Comparison of ENCODE assay signal across 28 cellular contexts in genomic region chr2:216911886-216912285, GRCh38. TPM values are rescaled to one million over a fixed set of nuclear protein-coding genes. Genes with fewer than 3 reads are reported as not detected.
DNase-seq lines count a peak whose midpoint lies in the region; ATAC-seq and TF ChIP-seq lines count a peak whose summit lies in the region.
"Had no signal": no experiment of that assay in that cellular context is flagged by ENCODE, and none has a peak within 500 bp of the region (broad histone marks: within the 10 kb centered on the region; RNA-seq: fewer than 3 reads in every experiment).

No MANE protein-coding gene starts in this region.

- H3K36me3 ChIP-seq in osteoblast (ENCODE audit: insufficient read depth, low read length), result no peaks in the 10 kb centered on the region
- H3K36me3 ChIP-seq: WERI-Rb-1 had no signal

- TF ChIP-seq CTCF in epithelial cell of esophagus (IDR thresholded peaks at IDR 0.05; ENCODE audit: insufficient read depth, low read depth, low read length, missing control alignments) (no peak), osteoblast (IDR thresholded peaks at IDR 0.05; ENCODE audit: extremely low read depth, low read depth, low read length) (no peak)

- no peaks in the 10 kb centered on the region for H3K27me3 ChIP-seq in osteoblast (ENCODE audit: insufficient read depth, low read length)

- CTCF ChIA-PET in activated CD8-positive, alpha-beta memory T cell treated with anti-CD3 and anti-CD28 coated beads, Interleukin-2, amount 10 ng/mL, durations not matched to agents 7 days and 5 days (lab: Charles Lee), result interaction anchor here (1.2 kb wide), 1 partner anchor 19 kb away, joined by 3 read pairs; no protein-coding TSS in a partner anchor

- peaks cover 4% of the 10 kb centered on the region for H3K27me3 Mint-ChIP-seq in activated CD8-positive, alpha-beta memory T cell treated with anti-CD3 and anti-CD28 coated beads, Interleukin-2, amount 10 ng/mL, durations not matched to agents 7 days and 5 days
- H3K27me3 Mint-ChIP-seq: stimulated activated naive CD8-positive, alpha-beta T cell treated with anti-CD3 and anti-CD28 coated beads, Interleukin-15, amount 100 ng/mL, for 72 hours; type B pancreatic cell had no signal

- no peak overlapping the region for H3K27ac ChIP-seq in osteoblast (ENCODE audit: low read depth, low read length)
- H3K27ac ChIP-seq: psoas muscle had no signal

- H4K20me1 ChIP-seq in osteoblast (ENCODE audit: insufficient read depth, low read length), result no peaks in the 10 kb centered on the region

- no peaks in the 10 kb centered on the region for H3K4me1 ChIP-seq in osteoblast (ENCODE audit: insufficient read depth, low read length)
- H3K4me1 ChIP-seq: psoas muscle had no signal

- H3K9me3 Mint-ChIP-seq in activated CD8-positive, alpha-beta memory T cell treated with anti-CD3 and anti-CD28 coated beads, Interleukin-2, amount 10 ng/mL, durations not matched to agents 7 days and 5 days (ENCODE audit: low read depth), result no peaks in the 10 kb centered on the region
- H3K9me3 Mint-ChIP-seq: nephron progenitor cell; stimulated activated naive CD8-positive, alpha-beta T cell treated with anti-CD3 and anti-CD28 coated beads, Interleukin-15, amount 100 ng/mL, for 72 hours; T-cell; type B pancreatic cell had no signal

- H3K27ac Mint-ChIP-seq in activated CD8-positive, alpha-beta memory T cell treated with anti-CD3 and anti-CD28 coated beads, Interleukin-2, amount 10 ng/mL, durations not matched to agents 7 days and 5 days, result no peak overlapping the region
- H3K27ac Mint-ChIP-seq: nephron progenitor cell; stimulated activated naive CD8-positive, alpha-beta T cell treated with anti-CD3 and anti-CD28 coated beads, Interleukin-15, amount 100 ng/mL, for 72 hours; T-cell; type B pancreatic cell had no signal

- H2AFZ ChIP-seq in osteoblast (ENCODE audit: low read length), result no peak overlapping the region

- no peak overlapping the region for H3K4me3 Mint-ChIP-seq in activated CD8-positive, alpha-beta memory T cell treated with anti-CD3 and anti-CD28 coated beads, Interleukin-2, amount 10 ng/mL, durations not matched to agents 7 days and 5 days
- H3K4me3 Mint-ChIP-seq: nephron progenitor cell; stimulated activated naive CD8-positive, alpha-beta T cell treated with anti-CD3 and anti-CD28 coated beads, Interleukin-15, amount 100 ng/mL, for 72 hours; T-cell; type B pancreatic cell had no signal

- H3K4me3 ChIP-seq in epithelial cell of esophagus (ENCODE audit: low read length), result no peak overlapping the region
- H3K4me3 ChIP-seq in osteoblast (ENCODE audit: insufficient read depth, low read length), result no peak overlapping the region
- H3K4me3 ChIP-seq: psoas muscle had no signal

- no peaks in the 10 kb centered on the region for H3K9me3 ChIP-seq in osteoblast (ENCODE audit: low read depth, low read length)
- H3K9me3 ChIP-seq: psoas muscle had no signal

- no peak for ATAC-seq in activated CD8-positive, alpha-beta memory T cell treated with anti-CD3 and anti-CD28 coated beads, Interleukin-2, amount 10 ng/mL, durations not matched to agents 7 days and 5 days
- ATAC-seq: left lobe of liver, psoas muscle, T-cell had no signal

- DNase-seq in EH (ENCODE audit: low read depth), result peak; percentile 80
- peak; percentile 29 for DNase-seq in NCI-H69 (lab: John Stamatoyannopoulos, UW)
- peak; percentile 49 for DNase-seq in epithelial cell of esophagus (ENCODE audit: low read depth)
- peak; percentile 82 for DNase-seq in osteoblast (ENCODE audit: insufficient read length, low spot score, missing footprints)
- no peak for DNase-seq in GOT3 (lab: John Stamatoyannopoulos, UW)
- DNase-seq in activated CD8-positive, alpha-beta memory T cell treated with anti-CD3 and anti-CD28 coated beads, Interleukin-2, amount 10 ng/mL, durations not matched to agents 7 days and 5 days, result no peak
- DNase-seq in UCSD-AML1 (lab: John Stamatoyannopoulos, UW; ENCODE audit: unreplicated experiment), result no peak
- DNase-seq: activated CD4-positive, alpha-beta T cell treated with anti-CD3 and anti-CD28 coated beads, Interleukin-2, amount 50 U/mL, for 4 hours; activated gamma-delta T cell treated with Interleukin-2 at 50 U/mL for 16 hours; activated T-cell treated with anti-CD3 and anti-CD28 coated beads for 4 hours; C1 segment of cervical spinal cord; DMS153; KG1; midbrain; NCI-H1105 treated with DMSO at 0.1 percent for 48 hours; NCI-H2081 treated with DMSO at 0.1 percent for 48 hours; NCI-H524; nephron progenitor cell; psoas muscle; Right ventricle myocardium superior; small intestine; stimulated activated CD4-positive, alpha-beta T cell treated with anti-CD3 and anti-CD28 coated beads, Interleukin-2, amount 100 ng/mL, for 48 hours; stimulated activated naive CD8-positive, alpha-beta T cell treated with anti-CD3 and anti-CD28 coated beads, Interleukin-15, amount 100 ng/mL, for 72 hours; T-cell; WERI-Rb-1 had no signal

- H3K36me3 Mint-ChIP-seq in activated CD8-positive, alpha-beta memory T cell treated with anti-CD3 and anti-CD28 coated beads, Interleukin-2, amount 10 ng/mL, durations not matched to agents 7 days and 5 days, result no peaks in the 10 kb centered on the region
- H3K36me3 Mint-ChIP-seq: T-cell, type B pancreatic cell had no signal

- H3K79me2 ChIP-seq in osteoblast (ENCODE audit: insufficient read depth, low read length), result no peaks in the 10 kb centered on the region

- no peak overlapping the region for H3K4me2 ChIP-seq in osteoblast (ENCODE audit: insufficient read depth, low read length)

- H3K4me1 Mint-ChIP-seq in activated CD8-positive, alpha-beta memory T cell treated with anti-CD3 and anti-CD28 coated beads, Interleukin-2, amount 10 ng/mL, durations not matched to agents 7 days and 5 days, result no peaks in the 10 kb centered on the region
- H3K4me1 Mint-ChIP-seq: stimulated activated naive CD8-positive, alpha-beta T cell treated with anti-CD3 and anti-CD28 coated beads, Interleukin-15, amount 100 ng/mL, for 72 hours; T-cell had no signal

RNA-seq across cellular contexts. Expression of gene TNP1, which starts 52.0 kb away (rescaled TPM):
- not detected in 2 replicates for total RNA-seq in osteoblast
- total RNA-seq in activated CD8-positive, alpha-beta memory T cell treated with anti-CD3 and anti-CD28 coated beads, Interleukin-2, amount 10 ng/mL, durations not matched to agents 7 days and 5 days, result not detected
- total RNA-seq: frontal cortex, left lobe of liver, psoas muscle, Right ventricle myocardium superior, T-cell had no signal

Comparison
In these comparisons a context has a peak if more than half of its experiments do, and no peak if none do; other contexts are left out.
1. DNase-seq: peak in EH (single experiment), NCI-H69 (single experiment), epithelial cell of esophagus (single experiment) and osteoblast (single experiment); none in GOT3 (single experiment), activated CD8-positive, alpha-beta memory T cell treated with anti-CD3 and anti-CD28 coated beads, Interleukin-2, amount 10 ng/mL, durations not matched to agents 7 days and 5 days (single experiment) and UCSD-AML1 (single experiment).